In the genomic region with DNA sequence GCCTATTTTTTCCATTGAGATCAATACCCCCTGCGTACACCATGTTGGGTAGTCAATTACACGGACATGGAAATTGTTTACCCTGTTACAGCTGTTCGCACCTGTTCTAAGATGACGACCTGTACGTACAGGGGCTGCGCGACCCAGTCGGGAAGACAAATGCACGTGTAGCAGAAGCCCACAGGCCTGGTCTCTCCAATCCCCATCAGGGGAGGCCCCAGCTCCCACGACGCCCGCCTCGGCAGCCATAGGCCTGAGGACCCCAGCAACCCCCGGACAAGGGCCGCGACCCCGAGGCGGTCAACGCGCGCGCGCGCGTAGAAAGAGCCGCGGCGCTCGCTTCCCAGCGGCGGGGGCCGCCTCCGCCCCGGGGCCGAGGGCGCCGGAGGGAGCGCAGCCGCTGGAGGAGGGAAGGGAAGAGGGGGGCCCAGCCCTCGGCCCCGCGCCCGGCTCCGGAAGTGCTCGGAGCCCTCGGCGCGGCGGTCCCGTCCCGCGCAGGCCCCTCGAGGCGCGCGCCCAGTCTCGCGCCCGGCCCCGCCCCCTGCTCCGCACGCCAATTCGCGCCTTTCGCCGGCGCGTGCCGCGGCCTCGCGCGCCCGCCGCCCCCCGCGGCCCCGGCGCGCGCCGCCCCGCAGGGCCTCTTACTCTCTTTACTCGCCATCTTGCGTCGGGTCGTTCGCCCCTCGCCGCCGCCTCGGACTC, we compare ENCODE assay signal across 8 cellular contexts. TPM values are rescaled to one million over a fixed set of nuclear protein-coding genes. Genes with fewer than 3 reads are reported as not detected.
DNase-seq lines count a peak whose midpoint lies in the region; ATAC-seq and TF ChIP-seq lines count a peak whose summit lies in the region.

No MANE protein-coding gene starts in this region.

- H3K27ac ChIP-seq in foreskin keratinocyte = peak overlapping the region; percentile 86
- H3K27ac ChIP-seq in osteoblast (ENCODE audit: low read depth, low read length) = peak overlapping the region; percentile 89

- no peaks in the 10 kb centered on the region for H3K9me3 ChIP-seq in osteoblast (ENCODE audit: low read depth, low read length)

- ATAC-seq in GM18861 (IDR thresholded peaks at IDR 0.05; ENCODE audit: unreplicated experiment) = peak; percentile 24
- ATAC-seq in HG03064 (IDR thresholded peaks at IDR 0.05; ENCODE audit: low read depth, unreplicated experiment) = peak; percentile 48
- ATAC-seq in foreskin keratinocyte = peak; percentile 49

- H3K4me1 ChIP-seq in foreskin keratinocyte (peaks cover 8% of the 10 kb centered on the region), osteoblast (ENCODE audit: insufficient read depth, low read length) (peaks cover 19% of the 10 kb centered on the region)

- TF ChIP-seq CTCF in AG04449 (IDR thresholded peaks at IDR 0.05; ENCODE audit: insufficient read depth, low read length, missing control alignments) = no peak
- no peak for TF ChIP-seq CTCF in foreskin keratinocyte (conservative IDR thresholded peaks at IDR 0.05)
- TF ChIP-seq CTCF in osteoblast (IDR thresholded peaks at IDR 0.05; ENCODE audit: extremely low read depth, low read depth, low read length) = no peak

- peak overlapping the region; percentile 93 for H2AFZ ChIP-seq in osteoblast (ENCODE audit: low read length)

- DNase-seq in AG04449 (ENCODE audit: low read depth, low spot score) = no peak
- peak; percentile 74 for DNase-seq in NCI-H748 (lab: John Stamatoyannopoulos, UW; ENCODE audit: unreplicated experiment)
- peak; percentile 41 for DNase-seq in activated effector memory CD4-positive, alpha-beta T cell treated with Interleukin-2 at 50 U/mL for 16 hours
- no peak for DNase-seq in foreskin keratinocyte
- DNase-seq in osteoblast (ENCODE audit: insufficient read length, low spot score, missing footprints) = peak; percentile 87
- no peak for DNase-seq in HuH-7.5 (ENCODE audit: low spot score)

- POLR2A ChIA-PET in AG04449 (lab: Yijun Ruan, JAX) = interaction anchor here (1.0 kb wide), 1 partner anchor 867 kb away, joined by 3 read pairs; a partner anchor contains a TSS

- peaks cover 30% of the 10 kb centered on the region for H4K20me1 ChIP-seq in osteoblast (ENCODE audit: insufficient read depth, low read length)

- CTCF ChIA-PET in AG04449 (lab: Yijun Ruan, JAX) = interaction anchor here (1.0 kb wide), 1 partner anchor 14 kb away, joined by 4 read pairs; no protein-coding TSS in a partner anchor

- H3K4me3 ChIP-seq in AG04449 (ENCODE audit: low read depth, low read length) (peak overlapping the region; percentile 73), osteoblast (ENCODE audit: insufficient read depth, low read length) (peak overlapping the region; percentile 89)

- peaks cover 48% of the 10 kb centered on the region for H3K79me2 ChIP-seq in osteoblast (ENCODE audit: insufficient read depth, low read length)

- H3K36me3 ChIP-seq in osteoblast (ENCODE audit: insufficient read depth, low read length) = peaks cover 2% of the 10 kb centered on the region

- no peaks in the 10 kb centered on the region for H3K27me3 ChIP-seq in foreskin keratinocyte
- peaks cover 30% of the 10 kb centered on the region for H3K27me3 ChIP-seq in osteoblast (ENCODE audit: insufficient read depth, low read length)

- peak overlapping the region; percentile 84 for H3K4me2 ChIP-seq in osteoblast (ENCODE audit: insufficient read depth, low read length)

RNA-seq across cellular contexts. Expression of a gene that starts 0.6 kb away (rescaled TPM):
- total RNA-seq in foreskin keratinocyte (141 and 150 TPM in 2 replicates), osteoblast (69.8 and 87.5 TPM in 2 replicates)
- polyA plus RNA-seq in foreskin keratinocyte = 149 and 169 TPM in 2 replicates

Comparison
In these comparisons a context has a peak if more than half of its experiments do, and no peak if none do; other contexts are left out.
1. DNase-seq: peak in NCI-H748 (single experiment), activated effector memory CD4-positive, alpha-beta T cell treated with Interleukin-2 at 50 U/mL for 16 hours (single experiment) and osteoblast (single experiment); none in AG04449 (single experiment), foreskin keratinocyte (0 of 2) and HuH-7.5 (single experiment).
2. Peak in every context shown above with its lines, with median percentiles within 50 percentile points of each other: ATAC-seq.